ENCODE assay signal across 28 cellular contexts in the genomic region with DNA sequence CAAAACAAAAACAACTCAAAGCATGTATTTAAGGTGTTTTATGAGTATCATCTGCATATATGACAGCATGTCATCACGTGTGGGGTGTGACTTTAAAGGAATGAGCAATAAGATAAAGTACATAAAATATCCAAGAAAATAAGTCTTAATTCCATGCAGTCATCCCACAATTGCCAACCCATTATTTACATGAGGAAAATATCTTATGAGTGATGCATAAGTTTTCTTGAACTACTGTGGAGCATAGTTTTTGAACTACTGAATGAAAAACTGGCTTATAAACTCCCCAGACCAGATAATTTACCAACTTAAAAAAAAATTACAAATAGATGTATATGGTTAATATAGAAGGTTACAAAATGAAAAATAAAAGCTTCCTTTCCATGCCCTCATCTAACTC. TPM values are rescaled to one million over a fixed set of nuclear protein-coding genes. Genes with fewer than 3 reads are reported as not detected.
"Had no signal": no experiment of that assay in that cellular context is flagged by ENCODE, and none has a peak within 500 bp of the region (broad histone marks: within the 10 kb centered on the region; RNA-seq: fewer than 3 reads in every experiment).

No MANE protein-coding gene starts in this region.

- H3K27me3 Mint-ChIP-seq: activated CD4-positive, alpha-beta T cell treated with anti-CD3 and anti-CD28 coated beads, Interleukin-2, amount 10 ng/mL, durations not matched to agents 24 days and 14 days; activated CD8-positive, alpha-beta T cell treated with anti-CD3 and anti-CD28 coated beads for 36 hours; activated naive CD4-positive, alpha-beta T cell treated with anti-CD3 and anti-CD28 coated beads, Interleukin-2, amount 10 ng/mL, durations not matched to agents 7 days and 5 days; activated naive CD8-positive, alpha-beta T cell; activated naive CD8-positive, alpha-beta T cell treated with anti-CD3 and anti-CD28 coated beads, Interleukin-2, amount 50 U/mL, for 24 hours; central memory CD8-positive, alpha-beta T cell had no signal

- H3K4me3 Mint-ChIP-seq: activated CD4-positive, alpha-beta T cell treated with anti-CD3 and anti-CD28 coated beads, Interleukin-2, amount 10 ng/mL, durations not matched to agents 24 days and 14 days; activated CD8-positive, alpha-beta T cell treated with anti-CD3 and anti-CD28 coated beads for 36 hours; activated naive CD4-positive, alpha-beta T cell treated with anti-CD3 and anti-CD28 coated beads, Interleukin-2, amount 10 ng/mL, durations not matched to agents 7 days and 5 days; activated naive CD8-positive, alpha-beta T cell; activated naive CD8-positive, alpha-beta T cell treated with anti-CD3 and anti-CD28 coated beads, Interleukin-2, amount 50 U/mL, for 24 hours; central memory CD8-positive, alpha-beta T cell; T-helper 2 cell treated with Interferon-gamma antibody and Interleukin-4, amounts not matched to agents 5 μg/mL and 100 μg/mL, for 36 hours had no signal

- ATAC-seq: activated CD8-positive, alpha-beta T cell treated with anti-CD3 and anti-CD28 coated beads for 36 hours; activated naive CD8-positive, alpha-beta T cell treated with anti-CD3 and anti-CD28 coated beads, Interleukin-2, amount 50 U/mL, for 24 hours; PC-3; Right ventricle myocardium inferior had no signal

- H3K9me3 Mint-ChIP-seq: activated CD4-positive, alpha-beta T cell treated with anti-CD3 and anti-CD28 coated beads, Interleukin-2, amount 10 ng/mL, durations not matched to agents 24 days and 14 days; activated CD8-positive, alpha-beta T cell treated with anti-CD3 and anti-CD28 coated beads for 36 hours; activated naive CD4-positive, alpha-beta T cell treated with anti-CD3 and anti-CD28 coated beads, Interleukin-2, amount 10 ng/mL, durations not matched to agents 7 days and 5 days; activated naive CD8-positive, alpha-beta T cell treated with anti-CD3 and anti-CD28 coated beads, Interleukin-2, amount 50 U/mL, for 24 hours; central memory CD8-positive, alpha-beta T cell; T-helper 2 cell treated with Interferon-gamma antibody and Interleukin-4, amounts not matched to agents 5 μg/mL and 100 μg/mL, for 36 hours had no signal

- DNase-seq: activated CD4-positive, alpha-beta T cell treated with anti-CD3 and anti-CD28 coated beads, Interleukin-2, amount 10 ng/mL, durations not matched to agents 24 days and 14 days; activated CD8-positive, alpha-beta T cell treated with anti-CD3 and anti-CD28 coated beads for 36 hours; activated effector memory CD4-positive, alpha-beta T cell treated with Interleukin-2 at 50 U/mL for 16 hours; activated naive CD4-positive, alpha-beta T cell treated with anti-CD3 and anti-CD28 coated beads, Interleukin-2, amount 10 ng/mL, durations not matched to agents 7 days and 5 days; activated naive CD8-positive, alpha-beta T cell treated with anti-CD3 and anti-CD28 coated beads, Interleukin-2, amount 50 U/mL, for 24 hours; activated T-cell treated with anti-CD3 and anti-CD28 coated beads, Interleukin-2, amount 50 U/mL, for 1 hour; amniotic stem cell; aorta; brain microvascular endothelial cell; colonic mucosa; MM.1S; MV-4-11; NCI-H1092; NCI-H1436 treated with DMSO at 0.1 percent for 48 hours; NCI-H1694 treated with DMSO at 0.1 percent for 48 hours; NCI-H2029; NCI-H2171; NCI-H510A; NCI-H526; NCI-H748 treated with DMSO at 0.1 percent for 48 hours; NK-92 treated with Interleukin-12 subunit alpha and Interleukin-12 subunit beta, amount 100 ng/mL, for 24 hours; PC-3; Peyer's patch; SW 1271 had no signal

- H3K27ac Mint-ChIP-seq: activated CD4-positive, alpha-beta T cell treated with anti-CD3 and anti-CD28 coated beads, Interleukin-2, amount 10 ng/mL, durations not matched to agents 24 days and 14 days; activated CD8-positive, alpha-beta T cell treated with anti-CD3 and anti-CD28 coated beads for 36 hours; activated naive CD8-positive, alpha-beta T cell; activated naive CD8-positive, alpha-beta T cell treated with anti-CD3 and anti-CD28 coated beads, Interleukin-2, amount 50 U/mL, for 24 hours; T-helper 2 cell treated with Interferon-gamma antibody and Interleukin-4, amounts not matched to agents 5 μg/mL and 100 μg/mL, for 36 hours had no signal

RNA-seq across cellular contexts. Expression of a gene that starts 48.8 kb away (rescaled TPM):
- total RNA-seq: PC-3 had no signal
